In genomic region chr12:132205271-132206092, GRCh38 we compare ENCODE assay signal across 19 cellular contexts.
DNase-seq lines count a peak whose midpoint lies in the region; ATAC-seq and TF ChIP-seq lines count a peak whose summit lies in the region.
"Had no signal": no experiment of that assay in that cellular context is flagged by ENCODE, and none has a peak within 500 bp of the region (broad histone marks: within the 10 kb centered on the region; RNA-seq: fewer than 3 reads in every experiment).

No MANE protein-coding gene starts in this region.

- in situ Hi-C loops in GM23248 (cut with MboI): no loop called here

- ATAC-seq in GM21737 (IDR thresholded peaks at IDR 0.05; ENCODE audit: unreplicated experiment): no peak
- ATAC-seq: activated CD8-positive, alpha-beta T cell treated with anti-CD3 and anti-CD28 coated beads, Interleukin-2, amount 10 ng/mL, durations not matched to agents 7 days and 5 days had no signal

- intact Hi-C loops in esophagus muscularis mucosa (cut with DNase I): no loop called here

- no peak for TF ChIP-seq CTCF in esophagus muscularis mucosa (IDR thresholded peaks at IDR 0.05)
- no peak for TF ChIP-seq CTCF in parathyroid adenoma (IDR thresholded peaks at IDR 0.05)

- no peak for TF ChIP-seq EP300 in esophagus muscularis mucosa (IDR thresholded peaks at IDR 0.05)

- H3K4me3 ChIP-seq in GM23248 (peak overlapping the region; percentile 53), esophagus muscularis mucosa (peak overlapping the region; percentile 24 to 54 (median 26)), parathyroid adenoma (ENCODE audit: low read depth, low read length) (no peak overlapping the region)

- H3K79me2 ChIP-seq in GM23248 (ENCODE audit: insufficient read depth) (no peaks in the 10 kb centered on the region), parathyroid adenoma (no peaks in the 10 kb centered on the region)

- no peaks in the 10 kb centered on the region for H3K9me3 ChIP-seq in GM23248 (ENCODE audit: low read depth)
- H3K9me3 ChIP-seq in esophagus muscularis mucosa: peaks cover 0 to 15% (median 7%) of the 10 kb centered on the region in 4 donors
- no peaks in the 10 kb centered on the region for H3K9me3 ChIP-seq in parathyroid adenoma (ENCODE audit: control insufficient read depth, low read length)

- no peaks in the 10 kb centered on the region for H3F3A ChIP-seq in GM23248 (ENCODE audit: insufficient read depth)

- no peaks in the 10 kb centered on the region for H3K9me2 ChIP-seq in GM23248 (ENCODE audit: insufficient read depth)

- H3K27me3 ChIP-seq in GM23248 (replicated peaks; ENCODE audit: insufficient read depth) (peaks cover 24% of the 10 kb centered on the region), esophagus muscularis mucosa (peaks cover 4 to 84% (median 21%) of the 10 kb centered on the region in 4 donors), parathyroid adenoma (ENCODE audit: control insufficient read depth, insufficient read depth, low read length) (peaks cover 3% of the 10 kb centered on the region)

- no peak for TF ChIP-seq POLR2A in esophagus muscularis mucosa (IDR thresholded peaks at IDR 0.05; ENCODE audit: low read depth)

- DNase-seq in AG08396 (ENCODE audit: low spot score) (peak; percentile 50), GM23248 (peak; percentile 52), esophagus muscularis mucosa (ENCODE audit: extremely low spot score) (no peak), NOMO-1 treated with dmso at 0.1 percent for 144 hours (lab: John Stamatoyannopoulos, UW; ENCODE audit: unreplicated experiment) (no peak), NCI-H82 (lab: John Stamatoyannopoulos, UW) (no peak)
- DNase-seq in stimulated activated CD4-positive, alpha-beta T cell treated with anti-CD3 and anti-CD28 coated beads, Interleukin-2, amount 100 ng/mL, for 24 hours: no peak
- DNase-seq: activated CD8-positive, alpha-beta T cell treated with anti-CD3 and anti-CD28 coated beads, Interleukin-2, amount 10 ng/mL, durations not matched to agents 7 days and 5 days; activated naive CD4-positive, alpha-beta T cell treated with Interleukin-2 at 50 U/mL for 16 hours; CD4-positive, CD25-positive, alpha-beta regulatory T cell; cerebellar nuclear complex; KG1; NCI-H1436 treated with DMSO at 0.1 percent for 48 hours; NCI-H526 treated with DMSO at 0.1 percent for 48 hours; SHP77; stimulated activated CD4-positive, alpha-beta T cell treated with anti-CD3 and anti-CD28 coated beads, Interleukin-4, amount 100 ng/mL, for 24 hours; stimulated activated naive CD4-positive, alpha-beta T cell treated with Interleukin-2 at 50 U/mL for 16 hours had no signal

- peak overlapping the region; percentile 52 for H3K9ac ChIP-seq in GM23248
- no peak overlapping the region for H3K9ac ChIP-seq in parathyroid adenoma

- H3K4me2 ChIP-seq in GM23248 (ENCODE audit: unreplicated experiment) (peak overlapping the region; percentile 62), parathyroid adenoma (ENCODE audit: low read length) (peak overlapping the region; percentile 47)

- peak overlapping the region; percentile 55 for H2AFZ ChIP-seq in GM23248
- H2AFZ ChIP-seq in parathyroid adenoma: no peak overlapping the region

- 2 to 6% methylated on average over 49 to 54 of the region's 54 CpGs for WGBS in GM23248 (ENCODE audit: low coverage in 1 of 2, low lambda C conversion rate in 2 of 2, missing lambda C conversion rate in 2 of 2), 2 experiments
- WGBS in esophagus muscularis mucosa: 2% methylated on average over 8 of the region's 54 CpGs

- no peaks in the 10 kb centered on the region for H4K20me1 ChIP-seq in GM23248 (ENCODE audit: insufficient read depth)

- H3K4me1 ChIP-seq in GM23248 (ENCODE audit: insufficient read depth) (peaks cover 12% of the 10 kb centered on the region), esophagus muscularis mucosa (peaks cover 5 to 20% (median 16%) of the 10 kb centered on the region in 4 donors), parathyroid adenoma (peaks cover 11% of the 10 kb centered on the region)

- H3K27ac ChIP-seq in GM23248: no peak overlapping the region
- H3K27ac ChIP-seq in esophagus muscularis mucosa (replicated peaks in 1 of 4): no peak overlapping the region
- H3K27ac ChIP-seq in parathyroid adenoma: no peak overlapping the region
- H3K27ac ChIP-seq: epithelial cell of prostate had no signal

- no peaks in the 10 kb centered on the region for H3K36me3 ChIP-seq in GM23248 (ENCODE audit: low read depth)
- no peaks in the 10 kb centered on the region for H3K36me3 ChIP-seq in esophagus muscularis mucosa
- no peaks in the 10 kb centered on the region for H3K36me3 ChIP-seq in parathyroid adenoma (ENCODE audit: control insufficient read depth, insufficient read depth, low read length)

Comparison
In these comparisons a context has a peak if more than half of its experiments do, and no peak if none do; other contexts are left out.
1. DNase-seq: peak in AG08396 (single experiment) and GM23248 (single experiment); none in esophagus muscularis mucosa (single experiment), NOMO-1 treated with dmso at 0.1 percent for 144 hours (single experiment), NCI-H82 (single experiment) and stimulated activated CD4-positive, alpha-beta T cell treated with anti-CD3 and anti-CD28 coated beads, Interleukin-2, amount 100 ng/mL, for 24 hours (0 of 2).